8 cellular contexts compared by ENCODE assay signal in genomic region chr12:59834659-59835474, GRCh38.
DNase-seq lines count a peak whose midpoint lies in the region; ATAC-seq, FAIRE-seq and TF ChIP-seq lines count a peak whose summit lies in the region.

No MANE protein-coding gene starts in this region.

- in situ Hi-C loops in SK-MEL-5 (cut with HindIII; ENCODE audit: low pct_unique_long_range_greater_than_20kb, low sequenced_read_pairs), result no loop called here

- TF ChIP-seq CTCF in GM23338 (conservative IDR thresholded peaks at IDR 0.05; ENCODE audit: low read depth in 2 of 2), result peak in 1 of 2 experiments; percentile 95

- no peak for FAIRE-seq in HTR-8/SVneo (lab: Jason Lieb, UNC)

- H3K79me2 ChIP-seq in GM23338 (replicated peaks; ENCODE audit: insufficient read depth), result no peaks in the 10 kb centered on the region

- H4K20me1 ChIP-seq in GM23338 (replicated peaks; ENCODE audit: insufficient read depth), result no peaks in the 10 kb centered on the region

- H3K27ac Mint-ChIP-seq in GM23338, result no peak overlapping the region
- H3K27ac Mint-ChIP-seq in activated naive CD4-positive, alpha-beta T cell treated with anti-CD3 and anti-CD28 coated beads, Interleukin-2, amount 50 U/mL, for 72 hours, result no peak overlapping the region

- H3K27ac ChIP-seq in GM23338 (ENCODE audit: low read depth), result no peak overlapping the region

- H3K4me2 ChIP-seq in GM23338, result no peak overlapping the region

- H3K4me1 Mint-ChIP-seq in GM23338, result peaks cover 6% of the 10 kb centered on the region; the same call in 2 of the 3 replicates

- H3K27me3 Mint-ChIP-seq in GM23338 (ENCODE audit: insufficient read depth, low read depth, poor library complexity), result no peaks in the 10 kb centered on the region

- H3K4me1 ChIP-seq in GM23338 (ENCODE audit: insufficient read depth), result peaks cover 7% of the 10 kb centered on the region; the same call in 1 of the 2 replicates

- H3K36me3 ChIP-seq in GM23338 (ENCODE audit: insufficient read depth), result no peaks in the 10 kb centered on the region

- H2AFZ ChIP-seq in GM23338, result no peak overlapping the region

- ATAC-seq in GM23338 (peak; percentile 52; the same call in 2 of the 3 replicates), left ventricle myocardium superior (peak; percentile 36), HG03460 (IDR thresholded peaks at IDR 0.05; ENCODE audit: unreplicated experiment) (no peak), HG03439 (IDR thresholded peaks at IDR 0.05; ENCODE audit: unreplicated experiment) (no peak)
- ATAC-seq in activated naive CD4-positive, alpha-beta T cell treated with anti-CD3 and anti-CD28 coated beads, Interleukin-2, amount 50 U/mL, for 72 hours, result no peak

- H3K9me2 ChIP-seq in GM23338 (ENCODE audit: insufficient read depth), result 0 out of 2 replicates have a peak, but pooled peaks cover 3% of the 10 kb centered on the region

- H3K36me3 Mint-ChIP-seq in GM23338 (ENCODE audit: low read depth), result no peaks in the 10 kb centered on the region
- no peaks in the 10 kb centered on the region for H3K36me3 Mint-ChIP-seq in activated naive CD4-positive, alpha-beta T cell treated with anti-CD3 and anti-CD28 coated beads, Interleukin-2, amount 50 U/mL, for 72 hours

- H3K4me3 ChIP-seq in GM23338, result no peak overlapping the region

- DNase-seq in EH (ENCODE audit: low read depth) (peak; percentile 40), GM23338 (ENCODE audit: low spot score) (peak; percentile 75), SK-MEL-5 (ENCODE audit: low read depth, low spot score) (peak; percentile 54), left ventricle myocardium superior (no peak), HTR-8/SVneo (ENCODE audit: insufficient read length, low spot score) (no peak)
- no peak for DNase-seq in activated naive CD4-positive, alpha-beta T cell treated with anti-CD3 and anti-CD28 coated beads, Interleukin-2, amount 50 U/mL, for 72 hours (ENCODE audit: low spot score in 2 of 2)

- H3F3A ChIP-seq in GM23338 (replicated peaks; ENCODE audit: low read depth), result no peaks in the 10 kb centered on the region

- no peak overlapping the region for H3K4me3 Mint-ChIP-seq in GM23338

- H3K9me3 Mint-ChIP-seq in GM23338, result no peaks in the 10 kb centered on the region; the same call in 2 of the 3 replicates
- no peaks in the 10 kb centered on the region for H3K9me3 Mint-ChIP-seq in activated naive CD4-positive, alpha-beta T cell treated with anti-CD3 and anti-CD28 coated beads, Interleukin-2, amount 50 U/mL, for 72 hours

- intact Hi-C loops in left ventricle myocardium superior (cut with micrococcal nuclease), result loop anchor here (10.0 kb wide), 1 partner anchor 400 kb away; no protein-coding TSS in a partner anchor

- H3K27me3 ChIP-seq in GM23338 (ENCODE audit: insufficient read depth), result no peaks in the 10 kb centered on the region

TF ChIP-seq in GM23338, 12 proteins besides CTCF, POLR2A, EP300 and RAD21:
- no peak for TF ChIP-seq POLR2AphosphoS5 (IDR thresholded peaks at IDR 0.05; ENCODE audit: low read depth)
- TF ChIP-seq ETS1 (IDR thresholded peaks at IDR 0.05), result no peak
- TF ChIP-seq EZH2phosphoT487 (IDR thresholded peaks at IDR 0.05; ENCODE audit: unreplicated experiment), result no peak
- TF ChIP-seq REST (IDR thresholded peaks at IDR 0.05; ENCODE audit: unreplicated experiment), result no peak
- TF ChIP-seq ZNF114 (CRISPR knock-in tag; IDR thresholded peaks at IDR 0.05), result no peak
- TF ChIP-seq STAT1 (IDR thresholded peaks at IDR 0.05; ENCODE audit: unreplicated experiment), result no peak
- TF ChIP-seq JUNB (IDR thresholded peaks at IDR 0.05; ENCODE audit: unreplicated experiment), result no peak

Comparison
In these comparisons a context has a peak if more than half of its experiments do, and no peak if none do; other contexts are left out.
1. DNase-seq: peak in EH (single experiment), GM23338 (single experiment) and SK-MEL-5 (single experiment); none in left ventricle myocardium superior (single experiment), HTR-8/SVneo (single experiment) and activated naive CD4-positive, alpha-beta T cell treated with anti-CD3 and anti-CD28 coated beads, Interleukin-2, amount 50 U/mL, for 72 hours (0 of 2).
2. ATAC-seq: peak in GM23338 (single experiment) and left ventricle myocardium superior (single experiment); none in HG03460 (single experiment), HG03439 (single experiment) and activated naive CD4-positive, alpha-beta T cell treated with anti-CD3 and anti-CD28 coated beads, Interleukin-2, amount 50 U/mL, for 72 hours (0 of 2).